ENCODE assay signal across 8 cellular contexts in genomic region chr16:84518220-84518619, GRCh38. TPM values are rescaled to one million over a fixed set of nuclear protein-coding genes. Genes with fewer than 3 reads are reported as not detected.
DNase-seq lines count a peak whose midpoint lies in the region; ATAC-seq and FAIRE-seq lines count a peak whose summit lies in the region.
"Not testable (repeated sequence)": the region's sequence is repeated elsewhere in the genome, so short reads cannot be mapped to it uniquely, and the experiment has no call there.

No MANE protein-coding gene starts in this region.

- H3K9ac ChIP-seq in GM23248: not testable (repeated sequence)

- peak overlapping the region; percentile 86 for H3K27ac Mint-ChIP-seq in activated CD4-positive, alpha-beta T cell treated with anti-CD3 and anti-CD28 coated beads, Interleukin-2, amount 10 ng/mL, durations not matched to agents 7 days and 5 days
- peak overlapping the region; percentile 87 for H3K27ac Mint-ChIP-seq in activated naive CD8-positive, alpha-beta T cell treated with anti-CD3 and anti-CD28 coated beads for 36 hours
- H3K27ac Mint-ChIP-seq in immature natural killer cell: peak overlapping the region in 2 of 6 donors; percentile 31 to 57
- peak overlapping the region; percentile 49 to 88 for H3K27ac Mint-ChIP-seq in stimulated activated naive CD8-positive, alpha-beta T cell treated with anti-CD3 and anti-CD28 coated beads, Interleukin-15, amount 100 ng/mL, for 72 hours

- not testable (repeated sequence) for H3K79me2 ChIP-seq in GM23248 (ENCODE audit: insufficient read depth)

- H4K20me1 ChIP-seq in GM23248 (ENCODE audit: insufficient read depth): not testable (repeated sequence)

- not testable (repeated sequence) for H3K27me3 ChIP-seq in GM23248 (replicated peaks; ENCODE audit: insufficient read depth)

- not testable (repeated sequence) for H2AFZ ChIP-seq in GM23248

- CTCF ChIA-PET in activated CD4-positive, alpha-beta T cell treated with anti-CD3 and anti-CD28 coated beads, Interleukin-2, amount 10 ng/mL, durations not matched to agents 7 days and 5 days (lab: Charles Lee): interaction anchor here (0.6 to 1.4 kb wide), 7 partner anchors 10 to 1262 kb away, joined by 3 to 8 read pairs (median 4); no protein-coding TSS in a partner anchor

- H3K36me3 Mint-ChIP-seq in activated CD4-positive, alpha-beta T cell treated with anti-CD3 and anti-CD28 coated beads, Interleukin-2, amount 10 ng/mL, durations not matched to agents 7 days and 5 days (ENCODE audit: low read depth); immature natural killer cell: not testable (repeated sequence)
- H3K36me3 Mint-ChIP-seq in activated naive CD8-positive, alpha-beta T cell treated with anti-CD3 and anti-CD28 coated beads for 36 hours: peaks cover 17% of the 10 kb centered on the region

- POLR2A ChIA-PET in activated CD4-positive, alpha-beta T cell treated with anti-CD3 and anti-CD28 coated beads, Interleukin-2, amount 10 ng/mL, durations not matched to agents 7 days and 5 days (lab: Charles Lee): not testable (repeated sequence)

- FAIRE-seq in RCC 7860 (lab: Jason Lieb, UNC): not testable (repeated sequence)

- H3K36me3 ChIP-seq in GM23248 (ENCODE audit: low read depth): not testable (repeated sequence)

- H3K27me3 Mint-ChIP-seq in activated CD4-positive, alpha-beta T cell treated with anti-CD3 and anti-CD28 coated beads, Interleukin-2, amount 10 ng/mL, durations not matched to agents 7 days and 5 days; activated naive CD8-positive, alpha-beta T cell treated with anti-CD3 and anti-CD28 coated beads for 36 hours; stimulated activated naive CD8-positive, alpha-beta T cell treated with anti-CD3 and anti-CD28 coated beads, Interleukin-15, amount 100 ng/mL, for 72 hours: not testable (repeated sequence)
- peaks cover 6 to 12% (median 6%) of the 10 kb centered on the region in 3 donors for H3K27me3 Mint-ChIP-seq in immature natural killer cell (ENCODE audit: low read depth in 3 of 3)

- WGBS in GM23248 (ENCODE audit: low coverage in 1 of 2, low lambda C conversion rate in 2 of 2, missing lambda C conversion rate in 2 of 2), 2 experiments: 34 to 38% methylated on average over 3 of the region's 3 CpGs

- not testable (repeated sequence) for H3K4me3 Mint-ChIP-seq in activated CD4-positive, alpha-beta T cell treated with anti-CD3 and anti-CD28 coated beads, Interleukin-2, amount 10 ng/mL, durations not matched to agents 7 days and 5 days; activated naive CD8-positive, alpha-beta T cell treated with anti-CD3 and anti-CD28 coated beads for 36 hours
- peak overlapping the region in 3 of 5 donors; percentile 6 to 64 (median 27) for H3K4me3 Mint-ChIP-seq in immature natural killer cell
- H3K4me3 Mint-ChIP-seq in stimulated activated naive CD8-positive, alpha-beta T cell treated with anti-CD3 and anti-CD28 coated beads, Interleukin-15, amount 100 ng/mL, for 72 hours: peak overlapping the region; percentile 13 to 31

- peak overlapping the region; percentile 65 for H3K27ac ChIP-seq in GM23248

- DNase-seq in AG20443 (ENCODE audit: low spot score) (peak; percentile 86), GM23248 (peak; percentile 90), RCC 7860 (ENCODE audit: low spot score) (peak; percentile 80), epidermal melanocyte (ENCODE audit: insufficient read length, low spot score) (peak; percentile 50)
- DNase-seq in activated CD4-positive, alpha-beta T cell treated with anti-CD3 and anti-CD28 coated beads, Interleukin-2, amount 10 ng/mL, durations not matched to agents 7 days and 5 days; activated naive CD8-positive, alpha-beta T cell treated with anti-CD3 and anti-CD28 coated beads for 36 hours; immature natural killer cell; stimulated activated naive CD8-positive, alpha-beta T cell treated with anti-CD3 and anti-CD28 coated beads, Interleukin-15, amount 100 ng/mL, for 72 hours: not testable (repeated sequence)

- peak overlapping the region; percentile 54 for H3K4me2 ChIP-seq in GM23248 (ENCODE audit: unreplicated experiment)

- H3K9me2 ChIP-seq in GM23248 (ENCODE audit: insufficient read depth): not testable (repeated sequence)

- H3K9me3 ChIP-seq in GM23248 (ENCODE audit: low read depth): not testable (repeated sequence)

- ATAC-seq in stimulated activated naive CD8-positive, alpha-beta T cell treated with anti-CD3 and anti-CD28 coated beads, Interleukin-15, amount 100 ng/mL, for 72 hours: not testable (repeated sequence)

- not testable (repeated sequence) for H3K4me3 ChIP-seq in GM23248

- not testable (repeated sequence) for H3F3A ChIP-seq in GM23248 (ENCODE audit: insufficient read depth)

- in situ Hi-C loops in GM23248 (cut with MboI): not testable (repeated sequence)

- H3K4me1 Mint-ChIP-seq in activated CD4-positive, alpha-beta T cell treated with anti-CD3 and anti-CD28 coated beads, Interleukin-2, amount 10 ng/mL, durations not matched to agents 7 days and 5 days: peaks cover 86% of the 10 kb centered on the region
- H3K4me1 Mint-ChIP-seq in activated naive CD8-positive, alpha-beta T cell treated with anti-CD3 and anti-CD28 coated beads for 36 hours: peaks cover 72% of the 10 kb centered on the region
- H3K4me1 Mint-ChIP-seq in immature natural killer cell: peaks cover 62 to 70% of the 10 kb centered on the region in 2 donors
- H3K4me1 Mint-ChIP-seq in stimulated activated naive CD8-positive, alpha-beta T cell treated with anti-CD3 and anti-CD28 coated beads, Interleukin-15, amount 100 ng/mL, for 72 hours: peaks cover 98% of the 10 kb centered on the region

- not testable (repeated sequence) for H3K9me3 Mint-ChIP-seq in activated CD4-positive, alpha-beta T cell treated with anti-CD3 and anti-CD28 coated beads, Interleukin-2, amount 10 ng/mL, durations not matched to agents 7 days and 5 days; activated naive CD8-positive, alpha-beta T cell treated with anti-CD3 and anti-CD28 coated beads for 36 hours; immature natural killer cell; stimulated activated naive CD8-positive, alpha-beta T cell treated with anti-CD3 and anti-CD28 coated beads, Interleukin-15, amount 100 ng/mL, for 72 hours

- peaks cover 13% of the 10 kb centered on the region for H3K4me1 ChIP-seq in GM23248 (ENCODE audit: insufficient read depth)

RNA-seq across cellular contexts. Expression of gene MEAK7, which starts 13.8 kb away (rescaled TPM):
- 45.6 and 57.5 TPM in 2 replicates for total RNA-seq in GM23248 (2014; rRNA removed; shearing (Covaris generic))
- 62.0 and 62.7 TPM in 2 replicates for polyA plus RNA-seq in GM23248 (2016; fragmentation: Nextera tagmentation; extraction: Ambion mirVana)
- total RNA-seq in activated CD4-positive, alpha-beta T cell treated with anti-CD3 and anti-CD28 coated beads, Interleukin-2, amount 10 ng/mL, durations not matched to agents 7 days and 5 days: 1 to 10 TPM; 8.8 to 10.0 TPM
- 10 to 100 TPM; 10.4 to 11.3 TPM for total RNA-seq in activated naive CD8-positive, alpha-beta T cell treated with anti-CD3 and anti-CD28 coated beads for 36 hours
- polyA plus RNA-seq in immature natural killer cell: 1 to 10 TPM; 3.0 to 5.2 (median 5.1) TPM
